11 cellular contexts compared by ENCODE assay signal in genomic region chr7:102675545-102675944, GRCh38. TPM values are rescaled to one million over a fixed set of nuclear protein-coding genes. Genes with fewer than 3 reads are reported as not detected.
DNase-seq lines count a peak whose midpoint lies in the region; ATAC-seq and TF ChIP-seq lines count a peak whose summit lies in the region.
"Not testable (repeated sequence)": the region's sequence is repeated elsewhere in the genome, so short reads cannot be mapped to it uniquely, and the experiment has no call there.
"Had no signal": no experiment of that assay in that cellular context is flagged by ENCODE, and none has a peak within 500 bp of the region (broad histone marks: within the 10 kb centered on the region; RNA-seq: fewer than 3 reads in every experiment).

No MANE protein-coding gene starts in this region.

- not testable (repeated sequence) for H3K4me2 ChIP-seq in PC-3 (ENCODE audit: low read length)

- H3K27ac Mint-ChIP-seq in activated CD4-positive, alpha-beta T cell treated with anti-CD3 and anti-CD28 coated beads for 36 hours; activated CD8-positive, alpha-beta T cell treated with anti-CD3 and anti-CD28 coated beads for 36 hours; activated naive CD8-positive, alpha-beta T cell treated with anti-CD3 and anti-CD28 coated beads, Interleukin-2, amount 50 U/mL, for 24 hours: not testable (repeated sequence)

- not testable (repeated sequence) for H3K9me3 ChIP-seq in PC-3 (ENCODE audit: low read length); right lobe of liver

- intact Hi-C loops in PC-3 (cut with micrococcal nuclease); activated CD4-positive, alpha-beta T cell treated with anti-CD3 and anti-CD28 coated beads for 36 hours (cut with DNase I, micrococcal nuclease); activated CD8-positive, alpha-beta T cell treated with anti-CD3 and anti-CD28 coated beads for 36 hours (cut with micrococcal nuclease); right lobe of liver (cut with DNase I): not testable (repeated sequence)

- BruUV-seq in PC-3 (replicated peaks; lab: Mats Ljungman, UMichigan) = not testable (repeated sequence)

- POLR2A ChIA-PET in PC-3 (lab: Charles Lee; ENCODE audit: unreplicated experiment); activated CD4-positive, alpha-beta T cell treated with anti-CD3 and anti-CD28 coated beads for 36 hours (lab: Charles Lee); activated CD8-positive, alpha-beta T cell treated with anti-CD3 and anti-CD28 coated beads for 36 hours (lab: Charles Lee): not testable (repeated sequence)

- not testable (repeated sequence) for TF ChIP-seq POLR2A in right lobe of liver (IDR thresholded peaks at IDR 0.05)

- not testable (repeated sequence) for H3K79me2 ChIP-seq in PC-3 (ENCODE audit: low read length)

- peak; percentile 37 for ATAC-seq in PC-3
- peak; percentile 49 for ATAC-seq in activated CD4-positive, alpha-beta T cell treated with anti-CD3 and anti-CD28 coated beads for 36 hours
- ATAC-seq in activated CD8-positive, alpha-beta T cell treated with anti-CD3 and anti-CD28 coated beads for 36 hours = peak; percentile 19
- peak; percentile 67 to 68 for ATAC-seq in activated T-cell treated with anti-CD3 and anti-CD28 coated beads, Interleukin-2, amount 50 U/mL, for 4 hours
- ATAC-seq in activated naive CD8-positive, alpha-beta T cell treated with anti-CD3 and anti-CD28 coated beads, Interleukin-2, amount 50 U/mL, for 24 hours = peak; percentile 37
- not testable (repeated sequence) for ATAC-seq in right lobe of liver

- CTCF ChIA-PET in PC-3 (lab: Charles Lee); activated CD4-positive, alpha-beta T cell treated with anti-CD3 and anti-CD28 coated beads for 36 hours (lab: Charles Lee); activated CD8-positive, alpha-beta T cell treated with anti-CD3 and anti-CD28 coated beads for 36 hours (lab: Charles Lee): not testable (repeated sequence)

- H3K27me3 Mint-ChIP-seq in activated CD4-positive, alpha-beta T cell treated with anti-CD3 and anti-CD28 coated beads for 36 hours; activated CD8-positive, alpha-beta T cell treated with anti-CD3 and anti-CD28 coated beads for 36 hours; activated T-cell treated with anti-CD3 and anti-CD28 coated beads, Interleukin-2, amount 50 U/mL, for 4 hours (ENCODE audit: low read depth); activated naive CD8-positive, alpha-beta T cell treated with anti-CD3 and anti-CD28 coated beads, Interleukin-2, amount 50 U/mL, for 24 hours: not testable (repeated sequence)

- H3K36me3 ChIP-seq in PC-3 (ENCODE audit: low read depth, low read length); right lobe of liver: not testable (repeated sequence)

- H3K27me3 ChIP-seq in PC-3 (ENCODE audit: low read length); right lobe of liver: not testable (repeated sequence)

- not testable (repeated sequence) for H2AFZ ChIP-seq in PC-3 (ENCODE audit: low read length)

- not testable (repeated sequence) for DNase-seq in PC-3; activated T-cell treated with anti-CD3 and anti-CD28 coated beads, Interleukin-2, amount 50 U/mL, for 4 hours
- peak; percentile 40 for DNase-seq in activated CD4-positive, alpha-beta T cell treated with anti-CD3 and anti-CD28 coated beads for 36 hours
- DNase-seq in activated CD8-positive, alpha-beta T cell treated with anti-CD3 and anti-CD28 coated beads for 36 hours = peak; percentile 13
- peak; percentile 10 for DNase-seq in activated naive CD4-positive, alpha-beta T cell treated with Interleukin-2 at 50 U/mL for 16 hours
- DNase-seq in activated naive CD8-positive, alpha-beta T cell treated with anti-CD3 and anti-CD28 coated beads, Interleukin-2, amount 50 U/mL, for 24 hours = peak; percentile 3
- DNase-seq in right lobe of liver = peak in 2 of 3 donors; percentile 40
- peak; percentile 8 for DNase-seq in stimulated activated CD4-positive, alpha-beta T cell treated with anti-CD3 and anti-CD28 coated beads, Interleukin-4, amount 100 ng/mL, for 1 hour

- H3F3A ChIP-seq in PC-3 (ENCODE audit: low read length, unreplicated experiment) = not testable (repeated sequence)

- H3K27ac ChIP-seq in PC-3 (ENCODE audit: low read length); right lobe of liver: not testable (repeated sequence)

- not testable (repeated sequence) for H3K9me2 ChIP-seq in PC-3 (replicated peaks; ENCODE audit: low read length)

- H4K20me1 ChIP-seq in PC-3 (ENCODE audit: low read length) = not testable (repeated sequence)

- not testable (repeated sequence) for H3K4me3 ChIP-seq in PC-3 (ENCODE audit: low read length); right lobe of liver

- H3K9ac ChIP-seq in PC-3 (ENCODE audit: low read length) = not testable (repeated sequence)

- not testable (repeated sequence) for H3K4me3 Mint-ChIP-seq in activated CD4-positive, alpha-beta T cell treated with anti-CD3 and anti-CD28 coated beads for 36 hours; activated CD8-positive, alpha-beta T cell treated with anti-CD3 and anti-CD28 coated beads for 36 hours; activated T-cell treated with anti-CD3 and anti-CD28 coated beads, Interleukin-2, amount 50 U/mL, for 4 hours; activated naive CD8-positive, alpha-beta T cell treated with anti-CD3 and anti-CD28 coated beads, Interleukin-2, amount 50 U/mL, for 24 hours

- H3K4me1 Mint-ChIP-seq in activated CD4-positive, alpha-beta T cell treated with anti-CD3 and anti-CD28 coated beads for 36 hours; activated CD8-positive, alpha-beta T cell treated with anti-CD3 and anti-CD28 coated beads for 36 hours (ENCODE audit: low read depth); activated T-cell treated with anti-CD3 and anti-CD28 coated beads, Interleukin-2, amount 50 U/mL, for 4 hours (ENCODE audit: low read depth); activated naive CD8-positive, alpha-beta T cell treated with anti-CD3 and anti-CD28 coated beads, Interleukin-2, amount 50 U/mL, for 24 hours: not testable (repeated sequence)

- H3K36me3 Mint-ChIP-seq in activated CD4-positive, alpha-beta T cell treated with anti-CD3 and anti-CD28 coated beads for 36 hours (ENCODE audit: low read depth); activated CD8-positive, alpha-beta T cell treated with anti-CD3 and anti-CD28 coated beads for 36 hours (ENCODE audit: low read depth); activated T-cell treated with anti-CD3 and anti-CD28 coated beads, Interleukin-2, amount 50 U/mL, for 4 hours (ENCODE audit: insufficient read depth); activated naive CD8-positive, alpha-beta T cell treated with anti-CD3 and anti-CD28 coated beads, Interleukin-2, amount 50 U/mL, for 24 hours (ENCODE audit: low read depth): not testable (repeated sequence)

- H3K4me1 ChIP-seq in PC-3 (ENCODE audit: insufficient read depth, low read length); right lobe of liver: not testable (repeated sequence)

- H3K9me3 Mint-ChIP-seq in activated CD4-positive, alpha-beta T cell treated with anti-CD3 and anti-CD28 coated beads for 36 hours (ENCODE audit: low read depth); activated CD8-positive, alpha-beta T cell treated with anti-CD3 and anti-CD28 coated beads for 36 hours; activated T-cell treated with anti-CD3 and anti-CD28 coated beads, Interleukin-2, amount 50 U/mL, for 4 hours; activated naive CD8-positive, alpha-beta T cell treated with anti-CD3 and anti-CD28 coated beads, Interleukin-2, amount 50 U/mL, for 24 hours: not testable (repeated sequence)

- not testable (repeated sequence) for TF ChIP-seq CTCF in PC-3 (conservative IDR thresholded peaks at IDR 0.05; ENCODE audit: low read depth, low read length); activated CD8-positive, alpha-beta T cell treated with anti-CD3 and anti-CD28 coated beads for 36 hours (IDR thresholded peaks at IDR 0.05); right lobe of liver (IDR thresholded peaks at IDR 0.05)

- no CpG with 5 or more reads among the region's 2 CpGs for WGBS in right lobe of liver (ENCODE audit: insufficient coverage, low coverage, low lambda C conversion rate, missing lambda C conversion rate)

RNA-seq across cellular contexts. Expression of gene POLR2J2, which starts 4.1 kb away (rescaled TPM):
- total RNA-seq in PC-3 (2014; rRNA removed) = 3.6 and 4.1 TPM in 2 replicates
- total RNA-seq in activated CD4-positive, alpha-beta T cell treated with anti-CD3 and anti-CD28 coated beads for 36 hours = 10 to 100 TPM; 20.0 to 38.2 TPM
- 10 to 100 TPM; 13.2 to 13.8 TPM for total RNA-seq in activated CD8-positive, alpha-beta T cell treated with anti-CD3 and anti-CD28 coated beads for 36 hours
- 1 to 10 TPM; 5.8 to 8.5 (median 6.1) TPM for total RNA-seq in activated T-cell treated with anti-CD3 and anti-CD28 coated beads, Interleukin-2, amount 50 U/mL, for 4 hours
- total RNA-seq in right lobe of liver = 1 to 10 TPM in 4 of 6 experiments, under 1 TPM in 2; 0.25 to 9.5 (median 5.2) TPM

RNA-seq across cellular contexts. Expression of gene SPDYE2B, which starts 25.4 kb away (rescaled TPM):
- total RNA-seq in PC-3 (2014; rRNA removed) (not detected in 2 replicates), right lobe of liver (not detected)
- not detected for total RNA-seq in activated CD4-positive, alpha-beta T cell treated with anti-CD3 and anti-CD28 coated beads for 36 hours
- not detected for total RNA-seq in activated CD8-positive, alpha-beta T cell treated with anti-CD3 and anti-CD28 coated beads for 36 hours
- total RNA-seq in activated T-cell treated with anti-CD3 and anti-CD28 coated beads, Interleukin-2, amount 50 U/mL, for 4 hours = not detected
- total RNA-seq: A673; CD8-positive, alpha-beta T cell; GM23248 had no signal

RNA-seq across cellular contexts. Expression of gene UPK3BL1, which starts 33.0 kb away (rescaled TPM):
- total RNA-seq in PC-3 (2014; rRNA removed) (20.2 and 22.7 TPM in 2 replicates), right lobe of liver (10 to 100 TPM in 2 of 6 experiments, 1 to 10 TPM in 4; 6.2 to 12.4 (median 8.8) TPM)
- 1 to 10 TPM in 1 of 2 experiments, not detected in 1; 4.0 TPM for total RNA-seq in activated CD4-positive, alpha-beta T cell treated with anti-CD3 and anti-CD28 coated beads for 36 hours
- total RNA-seq in activated CD8-positive, alpha-beta T cell treated with anti-CD3 and anti-CD28 coated beads for 36 hours = 10 to 100 TPM; 23.8 to 27.8 TPM
- total RNA-seq in activated T-cell treated with anti-CD3 and anti-CD28 coated beads, Interleukin-2, amount 50 U/mL, for 4 hours = 10 to 100 TPM; 11.3 to 22.0 (median 12.7) TPM

RNA-seq across cellular contexts. Expression of gene RASA4, which starts 59.0 kb away (rescaled TPM):
- total RNA-seq in PC-3 (2014; rRNA removed) (6.7 and 15.8 TPM in 2 replicates), right lobe of liver (10 to 100 TPM in 1 of 6 experiments, 1 to 10 TPM in 5; 1.9 to 10.5 (median 7.2) TPM)
- total RNA-seq in activated CD4-positive, alpha-beta T cell treated with anti-CD3 and anti-CD28 coated beads for 36 hours = 10 to 100 TPM; 32.2 to 33.7 TPM
- 10 to 100 TPM; 92.6 to 95.1 TPM for total RNA-seq in activated CD8-positive, alpha-beta T cell treated with anti-CD3 and anti-CD28 coated beads for 36 hours
- 10 to 100 TPM; 43.7 to 58.3 (median 47.4) TPM for total RNA-seq in activated T-cell treated with anti-CD3 and anti-CD28 coated beads, Interleukin-2, amount 50 U/mL, for 4 hours
